ENCODE assay signal across 1 cellular context in the genomic region with DNA sequence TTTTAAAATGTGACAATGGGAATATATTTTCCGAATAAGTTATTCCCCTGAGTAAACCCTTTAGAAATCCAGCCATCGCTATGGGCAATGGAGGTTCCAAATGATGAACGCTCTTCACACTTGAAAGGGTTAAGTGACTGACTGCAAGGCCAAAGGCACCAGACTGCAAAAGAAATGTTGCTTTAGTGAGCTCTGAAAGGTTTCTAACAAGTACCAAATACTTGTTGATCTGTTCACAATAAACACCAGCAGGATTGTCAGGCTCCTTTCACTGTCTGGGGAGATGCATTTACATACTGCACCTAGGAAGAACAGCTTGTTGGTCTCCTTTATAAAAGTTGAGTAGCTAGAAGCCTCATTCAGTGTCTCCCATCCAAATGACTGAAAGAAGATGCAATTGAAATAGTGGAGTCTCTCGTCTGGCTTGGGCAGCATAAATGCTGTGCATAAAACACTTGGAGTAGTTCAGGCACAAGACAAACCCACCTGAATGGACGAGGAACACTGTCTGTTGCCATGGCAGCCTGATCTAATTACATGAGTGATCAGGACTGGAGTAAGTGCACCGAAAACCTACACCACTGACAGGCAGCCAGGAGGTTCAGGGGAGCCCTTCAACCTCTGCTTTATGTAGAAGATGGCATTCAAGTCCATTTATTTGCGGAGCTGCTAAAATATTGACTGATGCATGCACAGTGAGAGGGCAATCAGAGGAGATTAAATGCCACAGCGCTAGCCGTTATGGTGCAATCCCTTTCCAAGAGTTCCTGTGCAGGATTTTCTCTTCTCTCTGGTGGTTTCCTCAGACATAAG.
TF ChIP-seq lines count a peak whose summit lies in the region.

No MANE protein-coding gene starts in this region.

TF ChIP-seq in GM12878, 131 proteins besides CTCF, POLR2A, EP300 and RAD21 (continued from another document):
- TF ChIP-seq, protein P1, sequence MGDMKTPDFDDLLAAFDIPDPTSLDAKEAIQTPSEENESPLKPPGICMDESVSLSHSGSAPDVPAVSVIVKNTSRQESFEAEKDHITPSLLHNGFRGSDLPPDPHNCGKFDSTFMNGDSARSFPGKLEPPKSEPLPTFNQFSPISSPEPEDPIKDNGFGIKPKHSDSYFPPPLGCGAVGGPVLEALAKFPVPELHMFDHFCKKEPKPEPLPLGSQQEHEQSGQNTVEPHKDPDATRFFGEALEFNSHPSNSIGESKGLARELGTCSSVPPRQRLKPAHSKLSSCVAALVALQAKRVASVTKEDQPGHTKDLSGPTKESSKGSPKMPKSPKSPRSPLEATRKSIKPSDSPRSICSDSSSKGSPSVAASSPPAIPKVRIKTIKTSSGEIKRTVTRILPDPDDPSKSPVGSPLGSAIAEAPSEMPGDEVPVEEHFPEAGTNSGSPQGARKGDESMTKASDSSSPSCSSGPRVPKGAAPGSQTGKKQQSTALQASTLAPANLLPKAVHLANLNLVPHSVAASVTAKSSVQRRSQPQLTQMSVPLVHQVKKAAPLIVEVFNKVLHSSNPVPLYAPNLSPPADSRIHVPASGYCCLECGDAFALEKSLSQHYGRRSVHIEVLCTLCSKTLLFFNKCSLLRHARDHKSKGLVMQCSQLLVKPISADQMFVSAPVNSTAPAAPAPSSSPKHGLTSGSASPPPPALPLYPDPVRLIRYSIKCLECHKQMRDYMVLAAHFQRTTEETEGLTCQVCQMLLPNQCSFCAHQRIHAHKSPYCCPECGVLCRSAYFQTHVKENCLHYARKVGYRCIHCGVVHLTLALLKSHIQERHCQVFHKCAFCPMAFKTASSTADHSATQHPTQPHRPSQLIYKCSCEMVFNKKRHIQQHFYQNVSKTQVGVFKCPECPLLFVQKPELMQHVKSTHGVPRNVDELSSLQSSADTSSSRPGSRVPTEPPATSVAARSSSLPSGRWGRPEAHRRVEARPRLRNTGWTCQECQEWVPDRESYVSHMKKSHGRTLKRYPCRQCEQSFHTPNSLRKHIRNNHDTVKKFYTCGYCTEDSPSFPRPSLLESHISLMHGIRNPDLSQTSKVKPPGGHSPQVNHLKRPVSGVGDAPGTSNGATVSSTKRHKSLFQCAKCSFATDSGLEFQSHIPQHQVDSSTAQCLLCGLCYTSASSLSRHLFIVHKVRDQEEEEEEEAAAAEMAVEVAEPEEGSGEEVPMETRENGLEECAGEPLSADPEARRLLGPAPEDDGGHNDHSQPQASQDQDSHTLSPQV (IDR thresholded peaks at IDR 0.05) = no peak
TF ChIP-seq in GM12878: peak in this region for 1.
